In the genomic region with DNA sequence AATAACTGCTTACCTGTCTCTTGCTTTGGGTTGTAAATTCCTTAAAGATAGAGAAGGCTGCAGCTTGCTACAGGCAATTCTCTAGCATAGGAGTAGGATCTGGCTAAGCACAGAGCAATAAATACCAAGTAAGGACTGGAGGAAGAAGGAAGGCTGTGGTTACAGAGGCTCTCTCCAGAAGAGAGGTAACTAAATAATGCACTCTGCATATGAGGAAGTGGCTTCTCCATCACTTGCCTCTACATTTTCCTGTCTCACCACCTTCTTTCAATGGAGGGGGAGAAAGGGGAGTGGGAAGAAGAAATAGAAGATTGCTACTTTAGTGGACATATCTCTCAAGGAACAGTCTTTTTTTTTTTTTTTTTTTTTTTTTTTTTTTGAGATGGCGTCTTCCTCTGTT, we compare ENCODE assay signal across 26 cellular contexts.
DNase-seq lines count a peak whose midpoint lies in the region; ATAC-seq, FAIRE-seq and TF ChIP-seq lines count a peak whose summit lies in the region.
"Had no signal": no experiment of that assay in that cellular context is flagged by ENCODE, and none has a peak within 500 bp of the region (broad histone marks: within the 10 kb centered on the region; RNA-seq: fewer than 3 reads in every experiment).

No MANE protein-coding gene starts in this region.

- H3K9me1 ChIP-seq in K562 (ENCODE audit: control insufficient read depth, insufficient read depth, low read length): no peaks in the 10 kb centered on the region

- TF ChIP-seq CTCF in NB4 (IDR thresholded peaks at IDR 0.05; ENCODE audit: low read depth, low read length): no peak
- no peak for TF ChIP-seq CTCF in K562 (IDR thresholded peaks at IDR 0.05 in 2 of 3, conservative IDR thresholded peaks at IDR 0.05 in 1 of 3; ENCODE audit: insufficient read depth in 2 of 3, low read depth in 1 of 3, low read length in 3 of 3)

- H3K36me3 ChIP-seq in K562 (ENCODE audit: control insufficient read depth, insufficient read depth, low read length): peaks cover 58% of the 10 kb centered on the region

- H4K20me1 ChIP-seq in K562 (replicated peaks; ENCODE audit: control insufficient read depth, insufficient read depth, low read length): no peaks in the 10 kb centered on the region

- H3K27ac ChIP-seq in K562 (ENCODE audit: extremely low read depth, low read depth, low read length): no peak overlapping the region
- H3K27ac ChIP-seq: adrenal gland, body of pancreas, C4-2B, SJSA1 had no signal

- H3K27me3 ChIP-seq in K562 (ENCODE audit: control insufficient read depth in 2 of 2, insufficient read depth in 2 of 2, low read length in 2 of 2): no peaks in the 10 kb centered on the region
- H3K27me3 ChIP-seq: adrenal gland, body of pancreas, SJSA1 had no signal

- WGBS in K562 (ENCODE audit: insufficient coverage, low coverage, missing lambda C conversion rate): no CpG with 5 or more reads among the region's 1 CpG

- ATAC-seq in K562 (no peak), GM21529 (IDR thresholded peaks at IDR 0.05; ENCODE audit: unreplicated experiment) (no peak)
- no peak for ATAC-seq in activated CD4-positive, CD25-positive, alpha-beta regulatory T cell treated with anti-CD3 and anti-CD28 coated beads, Interleukin-2, amount 50 U/mL, for 24 hours
- ATAC-seq: body of pancreas; effector memory CD8-positive, alpha-beta T cell; left lobe of liver had no signal

- no peak for FAIRE-seq in GM12891 (lab: Jason Lieb, UNC)
- FAIRE-seq in K562 (lab: Jason Lieb, UNC): no peak
- FAIRE-seq: islet of Langerhans had no signal

- H3K9me3 ChIP-seq in K562 (replicated peaks; ENCODE audit: control insufficient read depth, insufficient read depth, low read depth, low read length): no peaks in the 10 kb centered on the region
- H3K9me3 ChIP-seq: adrenal gland, body of pancreas, SJSA1 had no signal

- H3K4me2 ChIP-seq in K562 (ENCODE audit: insufficient read depth, low read length): no peak overlapping the region

- DNase-seq in GDM1 (lab: John Stamatoyannopoulos, UW) (peak; percentile 66), GM12891 (ENCODE audit: insufficient read length, low spot score) (no peak), NB4 (ENCODE audit: low read depth) (peak; percentile 51), K562 (ENCODE audit: extremely low read depth in 1 of 4, low spot score in 3 of 4) (no peak), HUDEP-2 (lab: John Stamatoyannopoulos, UW; ENCODE audit: unreplicated experiment in 76 of 76) (no peak)
- DNase-seq: activated CD4-positive, alpha-beta T cell treated with anti-CD3 and anti-CD28 coated beads for 1 hour; activated gamma-delta T cell treated with Interleukin-2 at 50 U/mL for 16 hours; activated T-cell treated with anti-CD3 and anti-CD28 coated beads, Interleukin-2, amount 50 U/mL, for 24 hours; adrenal gland; body of pancreas; COR-L47; DMS53; effector memory CD8-positive, alpha-beta T cell; MM.1S; NCI-H146; NCI-H226; NCI-H526 treated with DMSO at 0.1 percent for 48 hours; NK-92 treated with Interleukin-12 subunit alpha and Interleukin-12 subunit beta, amount 100 ng/mL, for 24 hours; stimulated activated CD4-positive, alpha-beta T cell treated with anti-CD3 and anti-CD28 coated beads, Interleukin-4, amount 100 ng/mL, for 4 hours; trophoblast cell had no signal

- intact Hi-C loops in K562 (cut with micrococcal nuclease): loop anchor here (5.0 kb wide), 1 partner anchor 362 kb away; no protein-coding TSS in a partner anchor

- no peak for TF ChIP-seq RAD21 in K562 (CRISPR knock-in tag; conservative IDR thresholded peaks at IDR 0.05 in 1 of 2, IDR thresholded peaks at IDR 0.05 in 1 of 2)

- BruUV-seq in K562 (replicated peaks; lab: Mats Ljungman, UMichigan): no TSS peak

- TF ChIP-seq EP300 in K562 (IDR thresholded peaks at IDR 0.05; ENCODE audit: low read length): no peak

- POLR2A ChIA-PET in K562 (lab: Yijun Ruan, JAX): interaction anchor here (0.9 to 2.3 kb wide), 2 partner anchors 9 to 21 kb away, joined by 4 to 9 read pairs; no protein-coding TSS in a partner anchor

- no peaks in the 10 kb centered on the region for H3K79me2 ChIP-seq in K562 (ENCODE audit: control insufficient read depth, insufficient read depth, low read length)

- H3K4me1 ChIP-seq in K562 (replicated peaks in 1 of 2; ENCODE audit: control insufficient read depth in 2 of 2, insufficient read depth in 2 of 2, low read length in 2 of 2): no peaks in the 10 kb centered on the region
- H3K4me1 ChIP-seq: adrenal gland, body of pancreas, SJSA1 had no signal

- in situ Hi-C loops in K562 (cut with MboI): loop anchor here (5.0 kb wide), 4 partner anchors 87 to 432 kb away; a partner anchor contains a TSS

- H3K9ac ChIP-seq in K562 (ENCODE audit: insufficient read depth in 1 of 2, low read depth in 2 of 2, low read length in 2 of 2): no peak overlapping the region

- no peak overlapping the region for H2AFZ ChIP-seq in K562 (ENCODE audit: low read depth, low read length)

- TF ChIP-seq POLR2A in GM12891 (IDR thresholded peaks at IDR 0.05; ENCODE audit: low read depth, low read length) (no peak), NB4 (IDR thresholded peaks at IDR 0.05; ENCODE audit: extremely low read depth, insufficient read length) (no peak), K562 (conservative IDR thresholded peaks at IDR 0.05) (no peak)

- H3K4me3 ChIP-seq in NB4 (ENCODE audit: low read depth, low read length) (no peak overlapping the region), K562 (no peak overlapping the region)
- H3K4me3 ChIP-seq: adrenal gland, body of pancreas, SJSA1 had no signal

- CTCF ChIA-PET in K562 (lab: Yijun Ruan, JAX; ENCODE audit: low intra/inter-chr PET ratio): no interaction called here

TF ChIP-seq in GM12891, 5 proteins besides CTCF, POLR2A, EP300 and RAD21:
- TF ChIP-seq PAX5 (IDR thresholded peaks at IDR 0.05; ENCODE audit: insufficient read depth, low read length, severe bottlenecking) (no peak), POU2F2 (IDR thresholded peaks at IDR 0.05; ENCODE audit: low read depth, low read length) (no peak), SPI1 (IDR thresholded peaks at IDR 0.05; ENCODE audit: low read depth, low read length) (peak; percentile 62)

TF ChIP-seq in K562, 482 proteins besides CTCF, POLR2A, EP300 and RAD21:
- TF ChIP-seq, protein P1, sequence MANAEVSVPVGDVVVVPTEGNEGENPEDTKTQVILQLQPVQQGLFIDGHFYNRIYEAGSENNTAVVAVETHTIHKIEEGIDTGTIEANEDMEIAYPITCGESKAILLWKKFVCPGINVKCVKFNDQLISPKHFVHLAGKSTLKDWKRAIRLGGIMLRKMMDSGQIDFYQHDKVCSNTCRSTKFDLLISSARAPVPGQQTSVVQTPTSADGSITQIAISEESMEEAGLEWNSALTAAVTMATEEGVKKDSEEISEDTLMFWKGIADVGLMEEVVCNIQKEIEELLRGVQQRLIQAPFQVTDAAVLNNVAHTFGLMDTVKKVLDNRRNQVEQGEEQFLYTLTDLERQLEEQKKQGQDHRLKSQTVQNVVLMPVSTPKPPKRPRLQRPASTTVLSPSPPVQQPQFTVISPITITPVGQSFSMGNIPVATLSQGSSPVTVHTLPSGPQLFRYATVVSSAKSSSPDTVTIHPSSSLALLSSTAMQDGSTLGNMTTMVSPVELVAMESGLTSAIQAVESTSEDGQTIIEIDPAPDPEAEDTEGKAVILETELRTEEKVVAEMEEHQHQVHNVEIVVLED (CRISPR knock-in tag; IDR thresholded peaks at IDR 0.05): no peak
- TF ChIP-seq SPI1 (IDR thresholded peaks at IDR 0.05; ENCODE audit: borderline replicate concordance, low read depth, low read length): peak; percentile 57; the same call in 1 of the 2 replicates

Comparison
In these comparisons a context has a peak if more than half of its experiments do, and no peak if none do; other contexts are left out.
1. DNase-seq: peak in GDM1 (single experiment) and NB4 (single experiment); none in GM12891 (single experiment), K562 (0 of 4) and HUDEP-2 (0 of 76).